Comparison of ENCODE assay signal across 15 cellular contexts in genomic region chr11:129425214-129425613, GRCh38. TPM values are rescaled to one million over a fixed set of nuclear protein-coding genes. Genes with fewer than 3 reads are reported as not detected.
A peak's percentile ranks its signal among the peaks of the same experiment; 100 is the strongest.
DNase-seq lines count a peak whose midpoint lies in the region; TF ChIP-seq lines count a peak whose summit lies in the region.
"Had no signal": no experiment of that assay in that cellular context is flagged by ENCODE, and none has a peak within 500 bp of the region (broad histone marks: within the 10 kb centered on the region; RNA-seq: fewer than 3 reads in every experiment).

No MANE protein-coding gene starts in this region.

- 45 to 58% (median 50%) methylated on average over 4 of the region's 4 CpGs for WGBS in ovary, 3 donors

- no peaks in the 10 kb centered on the region for H3K9me3 ChIP-seq in ovary
- H3K9me3 ChIP-seq: A549, BLaER1, Caco-2 had no signal

- peak overlapping the region; percentile 17 for H3K4me3 Mint-ChIP-seq in Calu3 (ENCODE audit: low read depth, unreplicated experiment)
- H3K4me3 Mint-ChIP-seq: CD8-positive, alpha-beta memory T cell had no signal

- no peak overlapping the region for H3K27ac ChIP-seq in ovary
- H3K27ac ChIP-seq: A549, BLaER1 had no signal

- H3K9me3 Mint-ChIP-seq in Calu3 (ENCODE audit: low read depth, unreplicated experiment) = no peaks in the 10 kb centered on the region

- peaks cover 19% of the 10 kb centered on the region for H3K36me3 Mint-ChIP-seq in Calu3 (ENCODE audit: insufficient read depth, unreplicated experiment)
- H3K36me3 Mint-ChIP-seq: CD8-positive, alpha-beta memory T cell had no signal

- H3K4me1 Mint-ChIP-seq in Calu3 (ENCODE audit: low read depth, unreplicated experiment) = peaks cover 74% of the 10 kb centered on the region
- H3K4me1 Mint-ChIP-seq: CD8-positive, alpha-beta memory T cell had no signal

- no peak for TF ChIP-seq POLR2A in ovary (IDR thresholded peaks at IDR 0.05)

- no peak for TF ChIP-seq EP300 in ovary (IDR thresholded peaks at IDR 0.05)

- no TSS peak for BruUV-seq in Calu3 (replicated peaks; lab: Mats Ljungman, UMichigan)

- peak overlapping the region; percentile 14 for H3K27ac Mint-ChIP-seq in Calu3 (ENCODE audit: unreplicated experiment)
- H3K27ac Mint-ChIP-seq: CD8-positive, alpha-beta memory T cell had no signal

- CTCF ChIA-PET in Calu3 (lab: Charles Lee) = interaction anchor here (0.7 to 1.5 kb wide), 2 partner anchors 10 to 49 kb away, joined by 3 to 10 read pairs; no protein-coding TSS in a partner anchor

- H3K27me3 ChIP-seq in ovary = no peaks in the 10 kb centered on the region
- H3K27me3 ChIP-seq: BLaER1 had no signal

- H3K4me3 ChIP-seq in ovary = no peak overlapping the region
- H3K4me3 ChIP-seq: A549, BLaER1, GM12878 had no signal

- TF ChIP-seq CTCF in Calu3 (IDR thresholded peaks at IDR 0.05; ENCODE audit: unreplicated experiment) (no peak), ovary (IDR thresholded peaks at IDR 0.05) (no peak)

- no peaks in the 10 kb centered on the region for H3K27me3 Mint-ChIP-seq in Calu3 (ENCODE audit: unreplicated experiment)

- H3K4me1 ChIP-seq in ovary (ENCODE audit: insufficient read depth) = no peaks in the 10 kb centered on the region
- H3K4me1 ChIP-seq: A549, BLaER1 had no signal

- no peaks in the 10 kb centered on the region for H3K36me3 ChIP-seq in ovary
- H3K36me3 ChIP-seq: BLaER1 had no signal

- DNase-seq in Ammon's horn (ENCODE audit: low spot score) = peak; percentile 34
- DNase-seq in Calu3 = no peak
- DNase-seq in NCI-H774 (lab: John Stamatoyannopoulos, UW) = peak; percentile 42
- DNase-seq in renal cortical epithelial cell (ENCODE audit: low read depth) = peak; percentile 6
- DNase-seq in activated CD8-positive, alpha-beta memory T cell treated with anti-CD3 and anti-CD28 coated beads, Interleukin-2, amount 50 U/mL, for 48 hours = no peak
- no peak for DNase-seq in ovary
- DNase-seq: Caco-2; CD8-positive, alpha-beta memory T cell; DMS79; IMR-90; KBM-7 had no signal

- intact Hi-C loops in Calu3 (cut with micrococcal nuclease; ENCODE audit: unreplicated experiment) = no loop called here
- intact Hi-C loops in ovary (cut with DNase I) = no loop called here

RNA-seq across cellular contexts. Expression of gene BARX2, which starts 49.6 kb away (rescaled TPM):
- total RNA-seq in Calu3 (2022) = 41.6 and 42.9 TPM in 2 replicates
- 0.10 TPM in 1 of 2 replicates, not detected in the other for total RNA-seq in renal cortical epithelial cell
- 1 to 10 TPM in 1 of 7 donors, under 1 TPM in 3, not detected in 3; 0.17 to 6.2 (median 0.52) TPM for total RNA-seq in ovary
- polyA plus RNA-seq in ovary = under 1 TPM in 1 of 2 donors, not detected in 1; 0.06 TPM
- total RNA-seq: CD8-positive, alpha-beta memory T cell; G401; GM12878; IMR-90 had no signal
- polyA plus RNA-seq: A549; CD8-positive, alpha-beta memory T cell; IMR-90 had no signal

Comparison
In these comparisons a context has a peak if more than half of its experiments do, and no peak if none do; other contexts are left out.
1. DNase-seq: peak in Ammon's horn (single experiment), NCI-H774 (single experiment) and renal cortical epithelial cell (single experiment); none in Calu3 (single experiment), activated CD8-positive, alpha-beta memory T cell treated with anti-CD3 and anti-CD28 coated beads, Interleukin-2, amount 50 U/mL, for 48 hours (single experiment) and ovary (0 of 5).